1 cellular context compared by ENCODE assay signal in the genomic region with DNA sequence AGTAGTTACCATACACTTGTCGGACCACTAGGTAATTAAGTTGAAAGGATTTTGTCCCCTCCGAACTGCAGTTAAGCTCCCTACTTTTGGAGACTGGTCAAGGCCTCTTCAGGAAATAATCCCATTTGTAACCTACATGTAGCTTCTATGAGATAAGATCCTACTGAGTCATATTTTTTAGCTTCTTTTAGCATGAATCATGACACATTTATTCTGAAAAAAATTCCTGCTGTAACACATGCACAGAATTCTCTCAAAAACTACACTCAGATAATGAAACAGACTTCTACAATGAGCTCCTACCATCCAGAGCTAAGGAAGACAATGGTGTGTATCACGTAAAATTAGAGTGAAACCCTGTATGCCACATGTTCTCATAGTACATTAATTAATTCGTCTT.
A peak's percentile ranks its signal among the peaks of the same experiment; 100 is the strongest.
TF ChIP-seq lines count a peak whose summit lies in the region.

No MANE protein-coding gene starts in this region.

TF ChIP-seq in SK-N-SH, 30 proteins besides CTCF, POLR2A, EP300 and RAD21 (continued from another document):
- TF ChIP-seq, protein P1, sequence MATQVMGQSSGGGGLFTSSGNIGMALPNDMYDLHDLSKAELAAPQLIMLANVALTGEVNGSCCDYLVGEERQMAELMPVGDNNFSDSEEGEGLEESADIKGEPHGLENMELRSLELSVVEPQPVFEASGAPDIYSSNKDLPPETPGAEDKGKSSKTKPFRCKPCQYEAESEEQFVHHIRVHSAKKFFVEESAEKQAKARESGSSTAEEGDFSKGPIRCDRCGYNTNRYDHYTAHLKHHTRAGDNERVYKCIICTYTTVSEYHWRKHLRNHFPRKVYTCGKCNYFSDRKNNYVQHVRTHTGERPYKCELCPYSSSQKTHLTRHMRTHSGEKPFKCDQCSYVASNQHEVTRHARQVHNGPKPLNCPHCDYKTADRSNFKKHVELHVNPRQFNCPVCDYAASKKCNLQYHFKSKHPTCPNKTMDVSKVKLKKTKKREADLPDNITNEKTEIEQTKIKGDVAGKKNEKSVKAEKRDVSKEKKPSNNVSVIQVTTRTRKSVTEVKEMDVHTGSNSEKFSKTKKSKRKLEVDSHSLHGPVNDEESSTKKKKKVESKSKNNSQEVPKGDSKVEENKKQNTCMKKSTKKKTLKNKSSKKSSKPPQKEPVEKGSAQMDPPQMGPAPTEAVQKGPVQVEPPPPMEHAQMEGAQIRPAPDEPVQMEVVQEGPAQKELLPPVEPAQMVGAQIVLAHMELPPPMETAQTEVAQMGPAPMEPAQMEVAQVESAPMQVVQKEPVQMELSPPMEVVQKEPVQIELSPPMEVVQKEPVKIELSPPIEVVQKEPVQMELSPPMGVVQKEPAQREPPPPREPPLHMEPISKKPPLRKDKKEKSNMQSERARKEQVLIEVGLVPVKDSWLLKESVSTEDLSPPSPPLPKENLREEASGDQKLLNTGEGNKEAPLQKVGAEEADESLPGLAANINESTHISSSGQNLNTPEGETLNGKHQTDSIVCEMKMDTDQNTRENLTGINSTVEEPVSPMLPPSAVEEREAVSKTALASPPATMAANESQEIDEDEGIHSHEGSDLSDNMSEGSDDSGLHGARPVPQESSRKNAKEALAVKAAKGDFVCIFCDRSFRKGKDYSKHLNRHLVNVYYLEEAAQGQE (IDR thresholded peaks at IDR 0.05; ENCODE audit: low read depth, low read length) = no peak
- no peak for TF ChIP-seq SMC3 (IDR thresholded peaks at IDR 0.05; ENCODE audit: low read depth, low read length)
- TF ChIP-seq CHD2 (IDR thresholded peaks at IDR 0.05; ENCODE audit: low read length, partially characterized antibody) = no peak
- no peak for TF ChIP-seq NRF1 (IDR thresholded peaks at IDR 0.05; ENCODE audit: low read depth, low read length)
- no peak for TF ChIP-seq SIN3A (IDR thresholded peaks at IDR 0.05; ENCODE audit: borderline replicate concordance, low read depth, low read length)
- TF ChIP-seq GABPA (IDR thresholded peaks at IDR 0.05; ENCODE audit: low read depth) = no peak
- TF ChIP-seq RFX5 (IDR thresholded peaks at IDR 0.05; ENCODE audit: low read length) = no peak
- TF ChIP-seq FOXJ3 (CRISPR knock-in tag; IDR thresholded peaks at IDR 0.05) = no peak
- TF ChIP-seq, protein P2, sequence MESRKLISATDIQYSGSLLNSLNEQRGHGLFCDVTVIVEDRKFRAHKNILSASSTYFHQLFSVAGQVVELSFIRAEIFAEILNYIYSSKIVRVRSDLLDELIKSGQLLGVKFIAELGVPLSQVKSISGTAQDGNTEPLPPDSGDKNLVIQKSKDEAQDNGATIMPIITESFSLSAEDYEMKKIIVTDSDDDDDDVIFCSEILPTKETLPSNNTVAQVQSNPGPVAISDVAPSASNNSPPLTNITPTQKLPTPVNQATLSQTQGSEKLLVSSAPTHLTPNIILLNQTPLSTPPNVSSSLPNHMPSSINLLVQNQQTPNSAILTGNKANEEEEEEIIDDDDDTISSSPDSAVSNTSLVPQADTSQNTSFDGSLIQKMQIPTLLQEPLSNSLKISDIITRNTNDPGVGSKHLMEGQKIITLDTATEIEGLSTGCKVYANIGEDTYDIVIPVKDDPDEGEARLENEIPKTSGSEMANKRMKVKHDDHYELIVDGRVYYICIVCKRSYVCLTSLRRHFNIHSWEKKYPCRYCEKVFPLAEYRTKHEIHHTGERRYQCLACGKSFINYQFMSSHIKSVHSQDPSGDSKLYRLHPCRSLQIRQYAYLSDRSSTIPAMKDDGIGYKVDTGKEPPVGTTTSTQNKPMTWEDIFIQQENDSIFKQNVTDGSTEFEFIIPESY (IDR thresholded peaks at IDR 0.05; ENCODE audit: borderline replicate concordance, low read depth) = no peak
- TF ChIP-seq FOSL2 (IDR thresholded peaks at IDR 0.05; ENCODE audit: borderline replicate concordance, low read depth) = peak; percentile 96
- peak; percentile 96 for TF ChIP-seq JUND (IDR thresholded peaks at IDR 0.05)
- TF ChIP-seq GATA2 (CRISPR knock-in tag; IDR thresholded peaks at IDR 0.05) = no peak
- TF ChIP-seq, protein P3, sequence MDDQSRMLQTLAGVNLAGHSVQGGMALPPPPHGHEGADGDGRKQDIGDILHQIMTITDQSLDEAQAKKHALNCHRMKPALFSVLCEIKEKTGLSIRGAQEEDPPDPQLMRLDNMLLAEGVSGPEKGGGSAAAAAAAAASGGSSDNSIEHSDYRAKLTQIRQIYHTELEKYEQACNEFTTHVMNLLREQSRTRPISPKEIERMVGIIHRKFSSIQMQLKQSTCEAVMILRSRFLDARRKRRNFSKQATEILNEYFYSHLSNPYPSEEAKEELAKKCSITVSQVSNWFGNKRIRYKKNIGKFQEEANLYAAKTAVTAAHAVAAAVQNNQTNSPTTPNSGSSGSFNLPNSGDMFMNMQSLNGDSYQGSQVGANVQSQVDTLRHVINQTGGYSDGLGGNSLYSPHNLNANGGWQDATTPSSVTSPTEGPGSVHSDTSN (IDR thresholded peaks at IDR 0.05) = peak; percentile 54
- TF ChIP-seq TCF12 (IDR thresholded peaks at IDR 0.05) = peak; percentile 80
- no peak for TF ChIP-seq RCOR1 (IDR thresholded peaks at IDR 0.05; ENCODE audit: low read length)
- peak; percentile 69 for TF ChIP-seq NFIC (IDR thresholded peaks at IDR 0.05; ENCODE audit: borderline replicate concordance)
- TF ChIP-seq, protein P4, sequence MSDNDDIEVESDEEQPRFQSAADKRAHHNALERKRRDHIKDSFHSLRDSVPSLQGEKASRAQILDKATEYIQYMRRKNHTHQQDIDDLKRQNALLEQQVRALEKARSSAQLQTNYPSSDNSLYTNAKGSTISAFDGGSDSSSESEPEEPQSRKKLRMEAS (IDR thresholded peaks at IDR 0.05; ENCODE audit: low read depth) = peak; percentile 49; the same call in 1 of the 2 replicates
- no peak for TF ChIP-seq TAF1 (IDR thresholded peaks at IDR 0.05; ENCODE audit: borderline replicate concordance, low read depth, low read length)
- no peak for TF ChIP-seq POLR2AphosphoS5 (IDR thresholded peaks at IDR 0.05; ENCODE audit: low read depth, low read length)
- TF ChIP-seq FOXM1 (IDR thresholded peaks at IDR 0.05; ENCODE audit: low read depth) = no peak
- TF ChIP-seq RXRA (IDR thresholded peaks at IDR 0.05; ENCODE audit: borderline replicate concordance, low read depth) = peak; percentile 42; the same call in 1 of the 2 replicates
- TF ChIP-seq, protein P5, sequence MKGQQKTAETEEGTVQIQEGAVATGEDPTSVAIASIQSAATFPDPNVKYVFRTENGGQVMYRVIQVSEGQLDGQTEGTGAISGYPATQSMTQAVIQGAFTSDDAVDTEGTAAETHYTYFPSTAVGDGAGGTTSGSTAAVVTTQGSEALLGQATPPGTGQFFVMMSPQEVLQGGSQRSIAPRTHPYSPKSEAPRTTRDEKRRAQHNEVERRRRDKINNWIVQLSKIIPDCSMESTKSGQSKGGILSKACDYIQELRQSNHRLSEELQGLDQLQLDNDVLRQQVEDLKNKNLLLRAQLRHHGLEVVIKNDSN (IDR thresholded peaks at IDR 0.05; ENCODE audit: borderline replicate concordance, low read depth) = peak; percentile 61; the same call in 1 of the 2 replicates
- no peak for TF ChIP-seq YY1 (IDR thresholded peaks at IDR 0.05; ENCODE audit: low read depth)
- no peak for TF ChIP-seq MEF2A (IDR thresholded peaks at IDR 0.05; ENCODE audit: borderline replicate concordance, low read depth)
- TF ChIP-seq MXI1 (IDR thresholded peaks at IDR 0.05; ENCODE audit: low read depth, low read length) = no peak
- TF ChIP-seq, protein P6, sequence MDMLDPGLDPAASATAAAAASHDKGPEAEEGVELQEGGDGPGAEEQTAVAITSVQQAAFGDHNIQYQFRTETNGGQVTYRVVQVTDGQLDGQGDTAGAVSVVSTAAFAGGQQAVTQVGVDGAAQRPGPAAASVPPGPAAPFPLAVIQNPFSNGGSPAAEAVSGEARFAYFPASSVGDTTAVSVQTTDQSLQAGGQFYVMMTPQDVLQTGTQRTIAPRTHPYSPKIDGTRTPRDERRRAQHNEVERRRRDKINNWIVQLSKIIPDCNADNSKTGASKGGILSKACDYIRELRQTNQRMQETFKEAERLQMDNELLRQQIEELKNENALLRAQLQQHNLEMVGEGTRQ (IDR thresholded peaks at IDR 0.05; ENCODE audit: borderline replicate concordance, low read depth, low read length) = no peak
